Comparison of ENCODE assay signal across 9 cellular contexts in genomic region chr19:58500242-58500641, GRCh38. TPM values are rescaled to one million over a fixed set of nuclear protein-coding genes. Genes with fewer than 3 reads are reported as not detected.
DNase-seq lines count a peak whose midpoint lies in the region; ATAC-seq and TF ChIP-seq lines count a peak whose summit lies in the region.
"Had no signal": no experiment of that assay in that cellular context is flagged by ENCODE, and none has a peak within 500 bp of the region (broad histone marks: within the 10 kb centered on the region; RNA-seq: fewer than 3 reads in every experiment).

No MANE protein-coding gene starts in this region.

- intact Hi-C loops in MCF 10A (cut with micrococcal nuclease) (no loop called here), aorta (cut with DNase I) (no loop called here)

- H3K27me3 ChIP-seq in neural cell (ENCODE audit: insufficient read depth, low read depth, low read length) = no peaks in the 10 kb centered on the region
- no peaks in the 10 kb centered on the region for H3K27me3 ChIP-seq in aorta (ENCODE audit: control insufficient read depth in 1 of 2, insufficient read depth in 2 of 2, low read length in 1 of 2)

- H3K4me1 ChIP-seq in aorta (ENCODE audit: control insufficient read depth in 1 of 2, insufficient read depth in 2 of 2, low read length in 2 of 2) = no peaks in the 10 kb centered on the region

- H3K4me3 ChIP-seq in HFF-Myc (replicated peaks; ENCODE audit: low read depth, low read length) (peak overlapping the region; percentile 62), neural cell (ENCODE audit: low read length) (peak overlapping the region; percentile 68), aorta (ENCODE audit: low read length in 2 of 2) (no peak overlapping the region)

- no peaks in the 10 kb centered on the region for H3K79me2 ChIP-seq in neural cell (replicated peaks; ENCODE audit: insufficient read depth, low read length)

- H3K27ac Mint-ChIP-seq in MCF 10A (ENCODE audit: low read depth, unreplicated experiment) = peak overlapping the region; percentile 86

- peaks cover 12% of the 10 kb centered on the region for H3K36me3 Mint-ChIP-seq in MCF 10A (ENCODE audit: insufficient read depth, unreplicated experiment)

- no peak overlapping the region for H3K4me2 ChIP-seq in neural cell (ENCODE audit: low read length)

- BruUV-seq in MCF 10A (replicated peaks; lab: Mats Ljungman, UMichigan) = no TSS peak

- POLR2A ChIA-PET in MCF 10A (lab: Yijun Ruan, JAX) = interaction anchor here (0.6 to 2.5 kb wide), 5 partner anchors 14 to 54 kb away, joined by 3 to 27 read pairs (median 7); partner anchors contain the start of genes CHMP2A, TRIM28 and ZBTB45

- no peaks in the 10 kb centered on the region for H3K9me2 ChIP-seq in neural cell (ENCODE audit: insufficient read depth, low read length)

- no peaks in the 10 kb centered on the region for H3K27me3 Mint-ChIP-seq in MCF 10A (ENCODE audit: insufficient read depth, unreplicated experiment)

- TF ChIP-seq CTCF in HFF-Myc (IDR thresholded peaks at IDR 0.05; ENCODE audit: low read depth, low read length, missing control alignments) (no peak), MCF 10A (IDR thresholded peaks at IDR 0.05; ENCODE audit: unreplicated experiment) (no peak), neural cell (IDR thresholded peaks at IDR 0.05; ENCODE audit: poor library complexity, severe bottlenecking) (no peak)

- H3K4me1 Mint-ChIP-seq in MCF 10A (ENCODE audit: insufficient read depth, unreplicated experiment) = peaks cover 17% of the 10 kb centered on the region

- H3K9me3 ChIP-seq in neural cell (ENCODE audit: low read length) (no peaks in the 10 kb centered on the region), aorta (ENCODE audit: control insufficient read depth, low read length) (no peaks in the 10 kb centered on the region)

- TF ChIP-seq EP300 in neural cell (conservative IDR thresholded peaks at IDR 0.05; ENCODE audit: poor library complexity, severe bottlenecking) = no peak

- DNase-seq in HFF-Myc (ENCODE audit: extremely low read depth, low read depth) (no peak), MCF 10A (ENCODE audit: unreplicated experiment) (no peak), EL (no peak), aorta (no peak)
- DNase-seq: NCI-H1694 treated with DMSO at 0.1 percent for 48 hours; stimulated activated naive CD8-positive, alpha-beta T cell treated with anti-CD3 and anti-CD28 coated beads, Interleukin-15, Interleukin-2, amounts not matched to agents 100 U/mL and 50 U/mL, for 24 hours; T1000 had no signal

- TF ChIP-seq RAD21 in neural cell (conservative IDR thresholded peaks at IDR 0.05) = no peak

- H3K9ac ChIP-seq in neural cell (ENCODE audit: low read length) = no peak overlapping the region

- H3K27ac ChIP-seq in neural cell (ENCODE audit: low read length) = no peak overlapping the region
- no peak overlapping the region for H3K27ac ChIP-seq in aorta (ENCODE audit: low read depth in 1 of 2, low read length in 2 of 2)

- 88 to 94% methylated on average over 14 of the region's 14 CpGs for WGBS in aorta, 2 donors

- no peak overlapping the region for H2AFZ ChIP-seq in neural cell (ENCODE audit: low read depth, low read length)

- no peaks in the 10 kb centered on the region for H4K20me1 ChIP-seq in neural cell (ENCODE audit: insufficient read depth)

- peak overlapping the region; percentile 83 for H3K4me3 Mint-ChIP-seq in MCF 10A (ENCODE audit: unreplicated experiment)

- H3K36me3 ChIP-seq in neural cell (ENCODE audit: insufficient read depth, low read length) (no peaks in the 10 kb centered on the region), aorta (ENCODE audit: control insufficient read depth in 1 of 2, insufficient read depth in 2 of 2, low read length in 1 of 2) (no peaks in the 10 kb centered on the region)

- H3K9me3 Mint-ChIP-seq in MCF 10A (ENCODE audit: unreplicated experiment) = peaks cover 22% of the 10 kb centered on the region

- no peaks in the 10 kb centered on the region for H3F3A ChIP-seq in neural cell (ENCODE audit: insufficient read depth, low read length, poor library complexity, severe bottlenecking)

- ATAC-seq in GM19395 (IDR thresholded peaks at IDR 0.05; ENCODE audit: unreplicated experiment) (no peak), aorta (ENCODE audit: low FRiP score) (no peak)

- CTCF ChIA-PET in MCF 10A (lab: Yijun Ruan, JAX) = interaction anchor here (0.6 to 3.0 kb wide), 5 partner anchors 11 to 20 kb away, joined by 3 to 21 read pairs (median 3); partner anchors contain the start of gene ZBTB45

TF ChIP-seq in neural cell, 6 proteins besides CTCF, POLR2A, EP300 and RAD21:
- TF ChIP-seq TAF1 (IDR thresholded peaks at IDR 0.05; ENCODE audit: low read depth) (no peak), EZH2 (IDR thresholded peaks at IDR 0.05; ENCODE audit: borderline replicate concordance, insufficient read depth, low read length, poor library complexity, severe bottlenecking) (no peak), MXI1 (conservative IDR thresholded peaks at IDR 0.05; ENCODE audit: poor library complexity, severe bottlenecking) (no peak), POLR2AphosphoS5 (IDR thresholded peaks at IDR 0.05) (no peak), SMC3 (conservative IDR thresholded peaks at IDR 0.05; ENCODE audit: poor library complexity) (no peak), REST (IDR thresholded peaks at IDR 0.05; ENCODE audit: borderline replicate concordance) (no peak)

RNA-seq across cellular contexts. Expression of gene SLC27A5, which starts 11.6 kb away (rescaled TPM):
- total RNA-seq in MCF 10A (2022) = 14.7 and 22.5 TPM in 2 replicates
- polyA plus RNA-seq in neural cell = 14.9 and 19.7 TPM in 2 replicates
- 3.4 and 5.6 TPM in 2 replicates for polyA minus RNA-seq in neural cell
- 1 to 10 TPM; 8.1 to 9.8 TPM for total RNA-seq in aorta
- 10 to 100 TPM; 12.5 to 24.6 TPM for polyA plus RNA-seq in aorta

RNA-seq across cellular contexts. Expression of gene ZBTB45, which starts 19.4 kb away (rescaled TPM):
- 12.8 and 15.0 TPM in 2 replicates for total RNA-seq in MCF 10A (2022)
- polyA plus RNA-seq in neural cell = 5.5 and 6.8 TPM in 2 replicates
- polyA minus RNA-seq in neural cell = 7.8 and 10.0 TPM in 2 replicates
- total RNA-seq in aorta = 10 to 100 TPM; 12.2 to 15.6 TPM
- 1 to 10 TPM; 3.0 to 8.1 TPM for polyA plus RNA-seq in aorta

RNA-seq across cellular contexts. Expression of gene ZNF446, which starts 24.1 kb away (rescaled TPM):
- total RNA-seq in MCF 10A (2022) (8.3 and 10.3 TPM in 2 replicates), aorta (1 to 10 TPM; 6.4 to 9.9 TPM)
- polyA plus RNA-seq in neural cell (18.2 and 25.9 TPM in 2 replicates), aorta (10 to 100 TPM; 10.4 to 26.1 TPM)
- 19.9 and 23.1 TPM in 2 replicates for polyA minus RNA-seq in neural cell

RNA-seq across cellular contexts. Expression of gene ZNF324, which starts 33.4 kb away (rescaled TPM):
- 6.5 and 7.9 TPM in 2 replicates for total RNA-seq in MCF 10A (2022)
- 12.5 and 19.5 TPM in 2 replicates for polyA plus RNA-seq in neural cell
- 47.1 and 53.1 TPM in 2 replicates for polyA minus RNA-seq in neural cell
- total RNA-seq in aorta = 10 to 100 TPM; 10.8 to 14.1 TPM
- polyA plus RNA-seq in aorta = 1 to 10 TPM; 2.3 to 4.6 TPM

RNA-seq across cellular contexts. Expression of gene TRIM28, which starts 43.6 kb away (rescaled TPM):
- total RNA-seq in MCF 10A (2022) (236 and 290 TPM in 2 replicates), aorta (100 to 1,000 TPM; 167 to 179 TPM)
- polyA plus RNA-seq in neural cell (227 and 256 TPM in 2 replicates), aorta (100 to 1,000 TPM in 1 of 2 donors, 10 to 100 TPM in 1; 76.5 to 210 TPM)
- polyA minus RNA-seq in neural cell = 305 and 312 TPM in 2 replicates

Comparison
In these comparisons a context has a peak if more than half of its experiments do, and no peak if none do; other contexts are left out.
1. H3K4me3 ChIP-seq: peak in HFF-Myc (single experiment) and neural cell (single experiment); none in aorta (0 of 2).